24 cellular contexts compared by ENCODE assay signal in genomic region chr19:1911098-1911497, GRCh38.
"Had no signal": no experiment of that assay in that cellular context is flagged by ENCODE, and none has a peak within 500 bp of the region (broad histone marks: within the 10 kb centered on the region; RNA-seq: fewer than 3 reads in every experiment).

No MANE protein-coding gene starts in this region.

- H3K9me3 Mint-ChIP-seq: activated naive CD8-positive, alpha-beta T cell treated with anti-CD3 and anti-CD28 coated beads, Interleukin-2, amount 50 U/mL, for 24 hours; endodermal cell; naive thymus-derived CD8-positive, alpha-beta T cell; WTC11 had no signal

- H3K4me3 Mint-ChIP-seq: activated naive CD8-positive, alpha-beta T cell treated with anti-CD3 and anti-CD28 coated beads, Interleukin-2, amount 50 U/mL, for 24 hours; endodermal cell; WTC11 had no signal

- H3K27ac Mint-ChIP-seq: activated naive CD8-positive, alpha-beta T cell treated with anti-CD3 and anti-CD28 coated beads, Interleukin-2, amount 50 U/mL, for 24 hours; endodermal cell; WTC11 had no signal

- H3K4me2 ChIP-seq: SK-N-SH, smooth muscle cell had no signal

- H3K9ac ChIP-seq: SK-N-SH had no signal

- H3K27me3 Mint-ChIP-seq: activated naive CD8-positive, alpha-beta T cell treated with anti-CD3 and anti-CD28 coated beads, Interleukin-2, amount 50 U/mL, for 24 hours; naive thymus-derived CD8-positive, alpha-beta T cell had no signal

- H3K4me1 Mint-ChIP-seq: endodermal cell, WTC11 had no signal

- H3K4me3 ChIP-seq: esophagus squamous epithelium, heart right ventricle, left lung, lower lobe of right lung, right atrium auricular region, smooth muscle cell, suprapubic skin, tibial artery had no signal

- DNase-seq: activated CD4-positive, alpha-beta T cell treated with anti-CD3 and anti-CD28 coated beads for 1 hour; activated CD4-positive, alpha-beta T cell treated with anti-CD3 and anti-CD28 coated beads, Interleukin-2, amount 50 U/mL, for 1 hour; activated effector memory CD4-positive, alpha-beta T cell treated with Interleukin-2 at 50 U/mL for 16 hours; activated naive CD4-positive, alpha-beta T cell treated with anti-CD3 and anti-CD28 coated beads, Interleukin-2, amount 50 U/mL, for 16 hours; activated naive CD8-positive, alpha-beta T cell treated with anti-CD3 and anti-CD28 coated beads, Interleukin-2, amount 50 U/mL, for 24 hours; amygdala; caudate nucleus; endodermal cell; esophagus squamous epithelium; foreskin melanocyte; heart right ventricle; lower lobe of right lung; mesenchymal stem cell; naive thymus-derived CD8-positive, alpha-beta T cell; SK-N-SH; stimulated activated CD4-positive, alpha-beta T cell treated with anti-CD3 and anti-CD28 coated beads, Interleukin-1b, Interleukin-23, amount 100 ng/mL, for 48 hours; stimulated activated naive CD4-positive, alpha-beta T cell; SW 1271; tibial artery had no signal

- H3K27me3 ChIP-seq: esophagus squamous epithelium, heart right ventricle, left lung, right atrium auricular region, suprapubic skin, tibial artery had no signal

- H3K9me3 ChIP-seq: esophagus squamous epithelium, heart right ventricle, left lung, lower lobe of right lung, right atrium auricular region, SK-N-SH, suprapubic skin, tibial artery had no signal

- ATAC-seq: activated naive CD8-positive, alpha-beta T cell treated with anti-CD3 and anti-CD28 coated beads, Interleukin-2, amount 50 U/mL, for 24 hours; heart right ventricle; left lung; lower lobe of right lung; naive thymus-derived CD8-positive, alpha-beta T cell; WTC11 had no signal

- H3K27ac ChIP-seq: lower lobe of right lung, right atrium auricular region, tibial artery had no signal
